In the genomic region with DNA sequence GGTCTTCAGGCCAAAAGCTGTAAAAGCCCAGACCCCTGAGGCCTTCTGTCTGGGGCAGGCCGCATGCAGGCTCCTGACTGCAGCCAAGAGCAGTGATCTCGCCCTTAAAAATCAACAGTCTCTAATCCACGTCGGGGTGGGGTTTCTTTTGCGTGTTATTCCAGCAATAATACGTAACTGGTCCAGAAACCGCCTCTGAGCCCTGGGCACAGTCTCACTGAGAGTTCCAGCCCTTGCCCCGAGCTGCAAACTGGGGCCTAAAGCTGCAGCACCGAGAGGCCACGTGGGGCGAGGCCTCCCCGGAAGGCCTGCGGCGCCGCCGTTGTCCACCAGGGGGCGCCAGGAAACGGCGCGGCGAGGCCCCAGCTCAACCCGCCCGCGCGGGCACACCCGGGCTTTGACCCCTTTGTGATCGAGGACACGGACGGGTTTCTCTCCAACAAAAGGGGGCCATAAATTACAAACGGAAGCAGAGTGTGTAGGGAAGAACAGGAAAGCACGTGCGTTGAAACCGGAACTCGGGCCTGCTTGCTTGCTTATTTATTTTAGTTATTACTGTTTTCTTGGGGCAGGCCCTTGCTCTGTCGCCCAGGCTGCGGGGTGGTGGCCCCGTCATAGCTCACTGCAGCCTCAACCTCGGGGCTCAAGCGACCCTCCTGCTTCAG, we compare ENCODE assay signal across 1 cellular context.
TF ChIP-seq lines count a peak whose summit lies in the region.

No MANE protein-coding gene starts in this region.

TF ChIP-seq in HepG2, 621 proteins besides CTCF, POLR2A, EP300 and RAD21 (continued from another document and continues in another):
- TF ChIP-seq, protein P1, sequence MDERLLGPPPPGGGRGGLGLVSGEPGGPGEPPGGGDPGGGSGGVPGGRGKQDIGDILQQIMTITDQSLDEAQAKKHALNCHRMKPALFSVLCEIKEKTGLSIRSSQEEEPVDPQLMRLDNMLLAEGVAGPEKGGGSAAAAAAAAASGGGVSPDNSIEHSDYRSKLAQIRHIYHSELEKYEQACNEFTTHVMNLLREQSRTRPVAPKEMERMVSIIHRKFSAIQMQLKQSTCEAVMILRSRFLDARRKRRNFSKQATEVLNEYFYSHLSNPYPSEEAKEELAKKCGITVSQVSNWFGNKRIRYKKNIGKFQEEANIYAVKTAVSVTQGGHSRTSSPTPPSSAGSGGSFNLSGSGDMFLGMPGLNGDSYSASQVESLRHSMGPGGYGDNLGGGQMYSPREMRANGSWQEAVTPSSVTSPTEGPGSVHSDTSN (CRISPR knock-in tag; IDR thresholded peaks at IDR 0.05) = no peak
- TF ChIP-seq POLR2G (IDR thresholded peaks at IDR 0.05; ENCODE audit: low read depth, low read length) (peak; percentile 53), SUZ12 (IDR thresholded peaks at IDR 0.05; ENCODE audit: low read depth, low read length) (no peak), SOX6 (IDR thresholded peaks at IDR 0.05) (no peak), SOX6 (CRISPR knock-in tag; IDR thresholded peaks at IDR 0.05) (peak; percentile 99), CBX2 (IDR thresholded peaks at IDR 0.05; ENCODE audit: low read depth, low read length) (no peak), CBX2 (CRISPR knock-in tag; IDR thresholded peaks at IDR 0.05; ENCODE audit: low read depth) (no peak), ZNF569 (CRISPR knock-in tag; IDR thresholded peaks at IDR 0.05; ENCODE audit: borderline replicate concordance) (peak; percentile 61; the same call in 1 of the 2 replicates), HDAC2 (CRISPR knock-in tag; IDR thresholded peaks at IDR 0.05) (peak; percentile 83), AKAP8 (CRISPR knock-in tag; IDR thresholded peaks at IDR 0.05) (peak; percentile 72; the same call in 1 of the 2 replicates), XRCC5 (optimal IDR thresholded peaks at IDR 0.05; ENCODE audit: low read length) (peak; percentile 72), HNF4G (IDR thresholded peaks at IDR 0.05; ENCODE audit: borderline replicate concordance, low read depth, low read length) (no peak), HNF4G (CRISPR knock-in tag; IDR thresholded peaks at IDR 0.05; ENCODE audit: borderline replicate concordance, low read depth) (peak; percentile 84), ZNF543 (CRISPR knock-in tag; IDR thresholded peaks at IDR 0.05) (peak; percentile 83; the same call in 1 of the 2 replicates), ZNF546 (CRISPR knock-in tag; conservative IDR thresholded peaks at IDR 0.05) (peak; percentile 88), ZFP90 (CRISPR knock-in tag; IDR thresholded peaks at IDR 0.05; ENCODE audit: borderline replicate concordance) (no peak), THYN1 (CRISPR knock-in tag; IDR thresholded peaks at IDR 0.05; ENCODE audit: borderline replicate concordance, low read depth) (no peak), ZNF737 (CRISPR knock-in tag; IDR thresholded peaks at IDR 0.05; ENCODE audit: borderline replicate concordance) (peak; percentile 92; the same call in 1 of the 2 replicates), ATF1 (CRISPR knock-in tag; IDR thresholded peaks at IDR 0.05) (no peak), RBM39 (IDR thresholded peaks at IDR 0.05; ENCODE audit: low read depth, low read length, poor library complexity, severe bottlenecking) (peak; percentile 76), NCOA1 (CRISPR knock-in tag; IDR thresholded peaks at IDR 0.05) (peak; percentile 62; the same call in 1 of the 2 replicates), NKX3-1 (CRISPR knock-in tag; IDR thresholded peaks at IDR 0.05) (peak; percentile 67; the same call in 1 of the 2 replicates), ZNF614 (CRISPR knock-in tag; IDR thresholded peaks at IDR 0.05; ENCODE audit: borderline replicate concordance) (0 out of 2 replicates have a peak, but pooled peaks have one; percentile 18), NR3C1 (CRISPR knock-in tag; IDR thresholded peaks at IDR 0.05) (no peak), REL (CRISPR knock-in tag; conservative IDR thresholded peaks at IDR 0.05) (no peak), KDM6A (CRISPR knock-in tag; IDR thresholded peaks at IDR 0.05; ENCODE audit: low read depth) (no peak), ZNF3 (CRISPR knock-in tag; IDR thresholded peaks at IDR 0.05) (no peak), BHLHE40 (IDR thresholded peaks at IDR 0.05; ENCODE audit: low read length) (peak; percentile 85), NFYB (CRISPR knock-in tag; IDR thresholded peaks at IDR 0.05) (peak; percentile 22; the same call in 1 of the 2 replicates), TP53 (CRISPR knock-in tag; conservative IDR thresholded peaks at IDR 0.05) (no peak), ATF7 (IDR thresholded peaks at IDR 0.05) (no peak), ATF7 (CRISPR knock-in tag; IDR thresholded peaks at IDR 0.05) (peak; percentile 63; the same call in 1 of the 2 replicates)
- TF ChIP-seq, protein P2, sequence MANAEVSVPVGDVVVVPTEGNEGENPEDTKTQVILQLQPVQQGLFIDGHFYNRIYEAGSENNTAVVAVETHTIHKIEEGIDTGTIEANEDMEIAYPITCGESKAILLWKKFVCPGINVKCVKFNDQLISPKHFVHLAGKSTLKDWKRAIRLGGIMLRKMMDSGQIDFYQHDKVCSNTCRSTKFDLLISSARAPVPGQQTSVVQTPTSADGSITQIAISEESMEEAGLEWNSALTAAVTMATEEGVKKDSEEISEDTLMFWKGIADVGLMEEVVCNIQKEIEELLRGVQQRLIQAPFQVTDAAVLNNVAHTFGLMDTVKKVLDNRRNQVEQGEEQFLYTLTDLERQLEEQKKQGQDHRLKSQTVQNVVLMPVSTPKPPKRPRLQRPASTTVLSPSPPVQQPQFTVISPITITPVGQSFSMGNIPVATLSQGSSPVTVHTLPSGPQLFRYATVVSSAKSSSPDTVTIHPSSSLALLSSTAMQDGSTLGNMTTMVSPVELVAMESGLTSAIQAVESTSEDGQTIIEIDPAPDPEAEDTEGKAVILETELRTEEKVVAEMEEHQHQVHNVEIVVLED (CRISPR knock-in tag; IDR thresholded peaks at IDR 0.05; ENCODE audit: borderline replicate concordance) = peak; percentile 58
- TF ChIP-seq, protein P3, sequence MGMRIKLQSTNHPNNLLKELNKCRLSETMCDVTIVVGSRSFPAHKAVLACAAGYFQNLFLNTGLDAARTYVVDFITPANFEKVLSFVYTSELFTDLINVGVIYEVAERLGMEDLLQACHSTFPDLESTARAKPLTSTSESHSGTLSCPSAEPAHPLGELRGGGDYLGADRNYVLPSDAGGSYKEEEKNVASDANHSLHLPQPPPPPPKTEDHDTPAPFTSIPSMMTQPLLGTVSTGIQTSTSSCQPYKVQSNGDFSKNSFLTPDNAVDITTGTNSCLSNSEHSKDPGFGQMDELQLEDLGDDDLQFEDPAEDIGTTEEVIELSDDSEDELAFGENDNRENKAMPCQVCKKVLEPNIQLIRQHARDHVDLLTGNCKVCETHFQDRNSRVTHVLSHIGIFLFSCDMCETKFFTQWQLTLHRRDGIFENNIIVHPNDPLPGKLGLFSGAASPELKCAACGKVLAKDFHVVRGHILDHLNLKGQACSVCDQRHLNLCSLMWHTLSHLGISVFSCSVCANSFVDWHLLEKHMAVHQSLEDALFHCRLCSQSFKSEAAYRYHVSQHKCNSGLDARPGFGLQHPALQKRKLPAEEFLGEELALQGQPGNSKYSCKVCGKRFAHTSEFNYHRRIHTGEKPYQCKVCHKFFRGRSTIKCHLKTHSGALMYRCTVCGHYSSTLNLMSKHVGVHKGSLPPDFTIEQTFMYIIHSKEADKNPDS (CRISPR knock-in tag; IDR thresholded peaks at IDR 0.05) = peak; percentile 80
- TF ChIP-seq, protein P4, sequence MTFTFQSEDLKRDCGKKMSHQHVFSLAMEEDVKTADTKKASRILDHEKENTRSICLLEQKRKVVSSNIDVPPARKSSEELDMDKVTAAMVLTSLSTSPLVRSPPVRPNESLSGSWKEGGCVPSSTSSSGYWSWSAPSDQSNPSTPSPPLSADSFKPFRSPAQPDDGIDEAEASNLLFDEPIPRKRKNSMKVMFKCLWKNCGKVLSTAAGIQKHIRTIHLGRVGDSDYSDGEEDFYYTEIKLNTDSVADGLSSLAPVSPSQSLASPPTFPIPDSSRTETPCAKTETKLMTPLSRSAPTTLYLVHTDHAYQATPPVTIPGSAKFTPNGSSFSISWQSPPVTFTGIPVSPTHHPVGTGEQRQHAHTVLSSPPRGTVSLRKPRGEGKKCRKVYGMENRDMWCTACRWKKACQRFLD (CRISPR knock-in tag; IDR thresholded peaks at IDR 0.05; ENCODE audit: borderline replicate concordance) = peak; percentile 45; the same call in 1 of the 2 replicates
- TF ChIP-seq, protein P5, sequence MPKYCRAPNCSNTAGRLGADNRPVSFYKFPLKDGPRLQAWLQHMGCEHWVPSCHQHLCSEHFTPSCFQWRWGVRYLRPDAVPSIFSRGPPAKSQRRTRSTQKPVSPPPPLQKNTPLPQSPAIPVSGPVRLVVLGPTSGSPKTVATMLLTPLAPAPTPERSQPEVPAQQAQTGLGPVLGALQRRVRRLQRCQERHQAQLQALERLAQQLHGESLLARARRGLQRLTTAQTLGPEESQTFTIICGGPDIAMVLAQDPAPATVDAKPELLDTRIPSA (CRISPR knock-in tag; IDR thresholded peaks at IDR 0.05; ENCODE audit: borderline replicate concordance) = no peak; the same call in 1 of the 2 replicates
- TF ChIP-seq, protein P6, sequence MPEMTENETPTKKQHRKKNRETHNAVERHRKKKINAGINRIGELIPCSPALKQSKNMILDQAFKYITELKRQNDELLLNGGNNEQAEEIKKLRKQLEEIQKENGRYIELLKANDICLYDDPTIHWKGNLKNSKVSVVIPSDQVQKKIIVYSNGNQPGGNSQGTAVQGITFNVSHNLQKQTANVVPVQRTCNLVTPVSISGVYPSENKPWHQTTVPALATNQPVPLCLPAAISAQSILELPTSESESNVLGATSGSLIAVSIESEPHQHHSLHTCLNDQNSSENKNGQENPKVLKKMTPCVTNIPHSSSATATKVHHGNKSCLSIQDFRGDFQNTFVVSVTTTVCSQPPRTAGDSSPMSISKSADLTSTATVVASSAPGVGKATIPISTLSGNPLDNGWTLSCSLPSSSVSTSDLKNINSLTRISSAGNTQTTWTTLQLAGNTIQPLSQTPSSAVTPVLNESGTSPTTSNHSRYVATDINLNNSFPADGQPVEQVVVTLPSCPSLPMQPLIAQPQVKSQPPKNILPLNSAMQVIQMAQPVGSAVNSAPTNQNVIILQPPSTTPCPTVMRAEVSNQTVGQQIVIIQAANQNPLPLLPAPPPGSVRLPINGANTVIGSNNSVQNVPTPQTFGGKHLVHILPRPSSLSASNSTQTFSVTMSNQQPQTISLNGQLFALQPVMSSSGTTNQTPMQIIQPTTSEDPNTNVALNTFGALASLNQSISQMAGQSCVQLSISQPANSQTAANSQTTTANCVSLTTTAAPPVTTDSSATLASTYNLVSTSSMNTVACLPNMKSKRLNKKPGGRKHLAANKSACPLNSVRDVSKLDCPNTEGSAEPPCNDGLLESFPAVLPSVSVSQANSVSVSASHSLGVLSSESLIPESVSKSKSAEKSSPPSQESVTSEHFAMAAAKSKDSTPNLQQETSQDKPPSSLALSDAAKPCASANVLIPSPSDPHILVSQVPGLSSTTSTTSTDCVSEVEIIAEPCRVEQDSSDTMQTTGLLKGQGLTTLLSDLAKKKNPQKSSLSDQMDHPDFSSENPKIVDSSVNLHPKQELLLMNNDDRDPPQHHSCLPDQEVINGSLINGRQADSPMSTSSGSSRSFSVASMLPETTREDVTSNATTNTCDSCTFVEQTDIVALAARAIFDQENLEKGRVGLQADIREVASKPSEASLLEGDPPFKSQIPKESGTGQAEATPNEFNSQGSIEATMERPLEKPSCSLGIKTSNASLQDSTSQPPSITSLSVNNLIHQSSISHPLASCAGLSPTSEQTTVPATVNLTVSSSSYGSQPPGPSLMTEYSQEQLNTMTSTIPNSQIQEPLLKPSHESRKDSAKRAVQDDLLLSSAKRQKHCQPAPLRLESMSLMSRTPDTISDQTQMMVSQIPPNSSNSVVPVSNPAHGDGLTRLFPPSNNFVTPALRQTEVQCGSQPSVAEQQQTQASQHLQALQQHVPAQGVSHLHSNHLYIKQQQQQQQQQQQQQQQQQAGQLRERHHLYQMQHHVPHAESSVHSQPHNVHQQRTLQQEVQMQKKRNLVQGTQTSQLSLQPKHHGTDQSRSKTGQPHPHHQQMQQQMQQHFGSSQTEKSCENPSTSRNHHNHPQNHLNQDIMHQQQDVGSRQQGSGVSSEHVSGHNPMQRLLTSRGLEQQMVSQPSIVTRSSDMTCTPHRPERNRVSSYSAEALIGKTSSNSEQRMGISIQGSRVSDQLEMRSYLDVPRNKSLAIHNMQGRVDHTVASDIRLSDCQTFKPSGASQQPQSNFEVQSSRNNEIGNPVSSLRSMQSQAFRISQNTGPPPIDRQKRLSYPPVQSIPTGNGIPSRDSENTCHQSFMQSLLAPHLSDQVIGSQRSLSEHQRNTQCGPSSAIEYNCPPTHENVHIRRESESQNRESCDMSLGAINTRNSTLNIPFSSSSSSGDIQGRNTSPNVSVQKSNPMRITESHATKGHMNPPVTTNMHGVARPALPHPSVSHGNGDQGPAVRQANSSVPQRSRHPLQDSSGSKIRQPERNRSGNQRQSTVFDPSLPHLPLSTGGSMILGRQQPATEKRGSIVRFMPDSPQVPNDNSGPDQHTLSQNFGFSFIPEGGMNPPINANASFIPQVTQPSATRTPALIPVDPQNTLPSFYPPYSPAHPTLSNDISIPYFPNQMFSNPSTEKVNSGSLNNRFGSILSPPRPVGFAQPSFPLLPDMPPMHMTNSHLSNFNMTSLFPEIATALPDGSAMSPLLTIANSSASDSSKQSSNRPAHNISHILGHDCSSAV (CRISPR knock-in tag; IDR thresholded peaks at IDR 0.05; ENCODE audit: borderline replicate concordance) = peak; percentile 90; the same call in 1 of the 2 replicates
- TF ChIP-seq, protein P7, sequence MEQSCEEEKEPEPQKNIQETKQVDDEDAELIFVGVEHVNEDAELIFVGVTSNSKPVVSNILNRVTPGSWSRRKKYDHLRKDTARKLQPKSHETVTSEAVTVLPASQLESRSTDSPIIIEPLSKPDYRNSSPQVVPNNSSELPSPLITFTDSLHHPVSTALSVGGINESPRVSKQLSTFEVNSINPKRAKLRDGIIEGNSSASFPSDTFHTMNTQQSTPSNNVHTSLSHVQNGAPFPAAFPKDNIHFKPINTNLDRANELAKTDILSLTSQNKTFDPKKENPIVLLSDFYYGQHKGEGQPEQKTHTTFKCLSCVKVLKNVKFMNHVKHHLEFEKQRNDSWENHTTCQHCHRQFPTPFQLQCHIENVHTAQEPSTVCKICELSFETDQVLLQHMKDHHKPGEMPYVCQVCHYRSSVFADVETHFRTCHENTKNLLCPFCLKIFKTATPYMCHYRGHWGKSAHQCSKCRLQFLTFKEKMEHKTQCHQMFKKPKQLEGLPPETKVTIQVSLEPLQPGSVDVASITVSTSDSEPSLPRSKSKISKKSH (CRISPR knock-in tag; IDR thresholded peaks at IDR 0.05; ENCODE audit: borderline replicate concordance) = peak; percentile 93
- TF ChIP-seq, protein P8, sequence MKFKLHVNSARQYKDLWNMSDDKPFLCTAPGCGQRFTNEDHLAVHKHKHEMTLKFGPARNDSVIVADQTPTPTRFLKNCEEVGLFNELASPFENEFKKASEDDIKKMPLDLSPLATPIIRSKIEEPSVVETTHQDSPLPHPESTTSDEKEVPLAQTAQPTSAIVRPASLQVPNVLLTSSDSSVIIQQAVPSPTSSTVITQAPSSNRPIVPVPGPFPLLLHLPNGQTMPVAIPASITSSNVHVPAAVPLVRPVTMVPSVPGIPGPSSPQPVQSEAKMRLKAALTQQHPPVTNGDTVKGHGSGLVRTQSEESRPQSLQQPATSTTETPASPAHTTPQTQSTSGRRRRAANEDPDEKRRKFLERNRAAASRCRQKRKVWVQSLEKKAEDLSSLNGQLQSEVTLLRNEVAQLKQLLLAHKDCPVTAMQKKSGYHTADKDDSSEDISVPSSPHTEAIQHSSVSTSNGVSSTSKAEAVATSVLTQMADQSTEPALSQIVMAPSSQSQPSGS (CRISPR knock-in tag; IDR thresholded peaks at IDR 0.05) = peak; percentile 90
